Comparison of ENCODE assay signal across 24 cellular contexts in the genomic region with DNA sequence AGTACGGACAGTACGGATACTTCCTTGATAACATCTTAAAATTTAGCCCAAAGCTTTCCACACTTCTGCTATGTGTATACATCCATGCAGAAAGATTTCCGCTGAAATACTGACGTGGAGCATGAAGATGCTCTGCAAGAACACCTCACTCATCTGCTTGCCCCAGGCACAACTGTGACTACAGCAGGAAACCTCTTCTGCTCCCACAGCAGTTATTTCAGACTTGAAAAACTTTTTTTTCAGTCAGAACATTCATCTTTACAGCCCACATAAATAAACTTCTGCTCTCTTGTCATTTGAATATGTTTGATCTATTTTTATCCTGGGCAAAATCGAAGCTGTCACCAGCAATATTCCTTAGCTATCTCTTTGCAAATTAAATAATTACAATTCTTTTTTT. TPM values are rescaled to one million over a fixed set of nuclear protein-coding genes. Genes with fewer than 3 reads are reported as not detected.
"Had no signal": no experiment of that assay in that cellular context is flagged by ENCODE, and none has a peak within 500 bp of the region (broad histone marks: within the 10 kb centered on the region; RNA-seq: fewer than 3 reads in every experiment).

No MANE protein-coding gene starts in this region.

- H3K4me3 ChIP-seq: gastrocnemius medialis, lung, mucosa of descending colon, neural progenitor cell, right atrium auricular region, smooth muscle cell, suprapubic skin, transverse colon, upper lobe of right lung, vagina had no signal

- H3K9ac ChIP-seq: neural progenitor cell, parathyroid adenoma had no signal

- H3K4me1 Mint-ChIP-seq: memory B cell; naive B cell; stimulated activated naive CD8-positive, alpha-beta T cell treated with anti-CD3 and anti-CD28 coated beads, Interleukin-15, amount 100 ng/mL, for 72 hours had no signal

- DNase-seq: cortex of kidney; effector memory CD8-positive, alpha-beta T cell; gastrocnemius medialis; mucosa of descending colon; naive B cell; stimulated activated CD4-positive, alpha-beta T cell treated with anti-CD3 and anti-CD28 coated beads, Interleukin-12 subunit alpha, Interleukin-12 subunit beta, amount 100 ng/mL, for 4 hours; stimulated activated CD4-positive, alpha-beta T cell treated with anti-CD3 and anti-CD28 coated beads, Interleukin-1b, Interleukin-23, amount 100 ng/mL, for 48 hours; stimulated activated CD4-positive, alpha-beta T cell treated with anti-CD3 and anti-CD28 coated beads, Interleukin-4, amount 100 ng/mL, for 1 hour; stimulated activated CD8-positive, alpha-beta memory T cell treated with anti-CD3 and anti-CD28 coated beads, Interleukin-4, amount 100 ng/mL, for 48 hours; stimulated activated naive CD4-positive, alpha-beta T cell; stimulated activated naive CD8-positive, alpha-beta T cell treated with anti-CD3 and anti-CD28 coated beads, Interleukin-15, amount 100 ng/mL, for 72 hours; transverse colon; upper lobe of right lung had no signal

- H3K27ac ChIP-seq: gastrocnemius medialis, neural progenitor cell, parathyroid adenoma, right atrium auricular region, suprapubic skin, upper lobe of right lung, vagina had no signal

- H3K9me3 ChIP-seq: gastrocnemius medialis, mucosa of descending colon, right atrium auricular region, suprapubic skin, transverse colon, upper lobe of right lung, vagina had no signal

- H3K36me3 Mint-ChIP-seq: memory B cell; mesothelial cell of epicardium; naive B cell; natural killer cell treated with Interleukin-12 subunit alpha and Interleukin-12 subunit beta and Interleukin-15 and Interleukin-18, amount 100 ng/mL, for 72 hours; neural progenitor cell had no signal

- H3K27me3 Mint-ChIP-seq: effector memory CD8-positive, alpha-beta T cell had no signal

- H3K4me3 Mint-ChIP-seq: effector memory CD8-positive, alpha-beta T cell; memory B cell; mesothelial cell of epicardium; naive B cell; natural killer cell treated with Interleukin-12 subunit alpha and Interleukin-12 subunit beta and Interleukin-15 and Interleukin-18, amount 100 ng/mL, for 72 hours; neural progenitor cell; stimulated activated naive CD8-positive, alpha-beta T cell treated with anti-CD3 and anti-CD28 coated beads, Interleukin-15, amount 100 ng/mL, for 72 hours had no signal

- H3K27me3 ChIP-seq: gastrocnemius medialis, neural progenitor cell, right atrium auricular region, suprapubic skin, transverse colon, upper lobe of right lung, vagina had no signal

- H3K4me2 ChIP-seq: neural progenitor cell, smooth muscle cell had no signal

- H3K27ac Mint-ChIP-seq: effector memory CD8-positive, alpha-beta T cell; memory B cell; mesothelial cell of epicardium; naive B cell; natural killer cell treated with Interleukin-12 subunit alpha and Interleukin-12 subunit beta and Interleukin-15 and Interleukin-18, amount 100 ng/mL, for 72 hours; neural progenitor cell; progenitor cell of endocrine pancreas; stimulated activated naive CD8-positive, alpha-beta T cell treated with anti-CD3 and anti-CD28 coated beads, Interleukin-15, amount 100 ng/mL, for 72 hours had no signal

- H3K9me3 Mint-ChIP-seq: memory B cell, mesothelial cell of epicardium, neural progenitor cell had no signal

- H3K36me3 ChIP-seq: gastrocnemius medialis, neural progenitor cell, right atrium auricular region, suprapubic skin, transverse colon, upper lobe of right lung, vagina had no signal

- H3K4me1 ChIP-seq: gastrocnemius medialis, parathyroid adenoma, vagina had no signal

RNA-seq across cellular contexts. Expression of gene LRIG3, which starts 6.8 kb away (rescaled TPM):
- total RNA-seq: natural killer cell treated with Interleukin-12 subunit alpha and Interleukin-12 subunit beta and Interleukin-15 and Interleukin-18, amount 100 ng/mL, for 72 hours had no signal
